19 cellular contexts compared by ENCODE assay signal in the genomic region with DNA sequence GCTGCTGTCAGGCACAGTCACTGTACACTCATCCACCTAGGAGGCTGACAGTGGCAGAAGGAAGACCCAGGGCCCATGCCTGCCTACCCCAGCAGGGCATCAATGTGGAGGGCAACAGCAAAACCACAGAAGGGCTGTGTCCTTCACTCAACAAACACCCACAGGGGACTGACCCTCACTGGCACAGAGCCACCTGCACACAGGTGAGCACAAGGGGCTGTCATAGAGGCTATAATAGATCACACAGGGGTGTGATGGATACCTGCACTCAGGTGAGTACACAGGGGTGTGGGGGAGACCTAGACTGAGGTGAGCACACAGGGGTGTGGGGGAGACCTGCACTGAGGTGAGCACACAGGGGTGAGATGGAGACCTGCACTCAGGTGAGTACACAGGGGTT.
DNase-seq lines count a peak whose midpoint lies in the region; ATAC-seq and TF ChIP-seq lines count a peak whose summit lies in the region.
"Had no signal": no experiment of that assay in that cellular context is flagged by ENCODE, and none has a peak within 500 bp of the region (broad histone marks: within the 10 kb centered on the region; RNA-seq: fewer than 3 reads in every experiment).

No MANE protein-coding gene starts in this region.

- DNase-seq in stimulated activated naive CD8-positive, alpha-beta T cell treated with anti-CD3 and anti-CD28 coated beads, Interleukin-15, amount 100 ng/mL, for 72 hours: no peak
- DNase-seq in stimulated activated naive CD8-positive, alpha-beta T cell treated with anti-CD3 and anti-CD28 coated beads, Interleukin-15, Interleukin-2, amounts not matched to agents 100 U/mL and 50 U/mL, for 24 hours: no peak
- DNase-seq in islet precursor cell (peak; percentile 35), neuronal stem cell (ENCODE audit: low spot score) (no peak), upper lobe of right lung (peak; percentile 22), AG08396 (ENCODE audit: low spot score) (no peak), NCI-H524 (lab: John Stamatoyannopoulos, UW) (no peak), OCI-M1 (lab: John Stamatoyannopoulos, UW) (no peak)
- DNase-seq: 8988T; ACHN; C1 segment of cervical spinal cord; Calu3; CD4-positive, alpha-beta memory T cell; COR-L47; DND-41; GM23248; H9 had no signal

- peaks cover 42% of the 10 kb centered on the region for H3K27me3 Mint-ChIP-seq in stimulated activated naive CD8-positive, alpha-beta T cell treated with anti-CD3 and anti-CD28 coated beads, Interleukin-15, amount 100 ng/mL, for 72 hours

- H3K18ac ChIP-seq in neuronal stem cell (ENCODE audit: low read length): no peak overlapping the region

- H3K4ac ChIP-seq in neuronal stem cell (ENCODE audit: low read length): no peak overlapping the region

- intact Hi-C loops in upper lobe of right lung (cut with DNase I): no loop called here

- H3K27ac Mint-ChIP-seq in stimulated activated naive CD8-positive, alpha-beta T cell treated with anti-CD3 and anti-CD28 coated beads, Interleukin-15, amount 100 ng/mL, for 72 hours: no peak overlapping the region
- H3K27ac Mint-ChIP-seq: CD4-positive, alpha-beta memory T cell; H9 had no signal

- no peak overlapping the region for H4K91ac ChIP-seq in neuronal stem cell (ENCODE audit: low read depth, low read length, poor library complexity)

- H3K79me1 ChIP-seq in neuronal stem cell (ENCODE audit: low read depth, low read length): no peaks in the 10 kb centered on the region

- no peaks in the 10 kb centered on the region for H3K4me1 Mint-ChIP-seq in stimulated activated naive CD8-positive, alpha-beta T cell treated with anti-CD3 and anti-CD28 coated beads, Interleukin-15, amount 100 ng/mL, for 72 hours

- H3K4me3 Mint-ChIP-seq in stimulated activated naive CD8-positive, alpha-beta T cell treated with anti-CD3 and anti-CD28 coated beads, Interleukin-15, amount 100 ng/mL, for 72 hours: no peak overlapping the region
- H3K4me3 Mint-ChIP-seq: H9 had no signal

- no peak overlapping the region for H3K4me2 ChIP-seq in neuronal stem cell (ENCODE audit: insufficient read depth, low read length, poor library complexity, severe bottlenecking)
- H3K4me2 ChIP-seq: A549 had no signal

- no peaks in the 10 kb centered on the region for H3K9me3 Mint-ChIP-seq in stimulated activated naive CD8-positive, alpha-beta T cell treated with anti-CD3 and anti-CD28 coated beads, Interleukin-15, amount 100 ng/mL, for 72 hours
- H3K9me3 Mint-ChIP-seq: H9 had no signal

- H2AFZ ChIP-seq in neuronal stem cell (ENCODE audit: low read length): no peak overlapping the region
- H2AFZ ChIP-seq: GM23248 had no signal

- H3K14ac ChIP-seq in neuronal stem cell (ENCODE audit: low read length): no peak overlapping the region

- no peak overlapping the region for H3K23ac ChIP-seq in neuronal stem cell (ENCODE audit: low read depth, low read length, poor library complexity)

- no peak overlapping the region for H4K8ac ChIP-seq in neuronal stem cell (ENCODE audit: low read depth, low read length)

- H3K4me1 ChIP-seq in neuronal stem cell (ENCODE audit: control insufficient read depth in 2 of 2, insufficient read depth in 1 of 2, low read depth in 1 of 2, low read length in 2 of 2): peaks cover 0 to 2% of the 10 kb centered on the region in 2 donors
- no peaks in the 10 kb centered on the region for H3K4me1 ChIP-seq in upper lobe of right lung
- H3K4me1 ChIP-seq: A549 had no signal

- peak; percentile 39 for ATAC-seq in stimulated activated naive CD8-positive, alpha-beta T cell treated with anti-CD3 and anti-CD28 coated beads, Interleukin-15, amount 100 ng/mL, for 72 hours
- ATAC-seq in stimulated activated naive CD8-positive, alpha-beta T cell treated with anti-CD3 and anti-CD28 coated beads, Interleukin-15, Interleukin-2, amounts not matched to agents 100 U/mL and 50 U/mL, for 24 hours: no peak
- no peak for ATAC-seq in upper lobe of right lung
- ATAC-seq: A549, HCT116 had no signal

- no peak overlapping the region for H3K9ac ChIP-seq in neuronal stem cell (ENCODE audit: low read depth, low read length, poor library complexity)
- H3K9ac ChIP-seq: GM23248 had no signal

- no peaks in the 10 kb centered on the region for H3K9me3 ChIP-seq in neuronal stem cell (replicated peaks in 1 of 2; ENCODE audit: control insufficient read depth in 2 of 2, insufficient read depth in 1 of 2, low read depth in 1 of 2, low read length in 2 of 2)
- H3K9me3 ChIP-seq in upper lobe of right lung: no peaks in the 10 kb centered on the region
- H3K9me3 ChIP-seq: A549 had no signal

- H3K36me3 ChIP-seq in neuronal stem cell (replicated peaks in 1 of 2; ENCODE audit: control insufficient read depth in 2 of 2, insufficient read depth in 2 of 2, low read length in 2 of 2): no peaks in the 10 kb centered on the region
- no peaks in the 10 kb centered on the region for H3K36me3 ChIP-seq in upper lobe of right lung

- no peak overlapping the region for H2BK5ac ChIP-seq in neuronal stem cell (ENCODE audit: low read length)

- H2BK12ac ChIP-seq in neuronal stem cell (ENCODE audit: low read length): no peak overlapping the region

- H3K27ac ChIP-seq in neuronal stem cell (replicated peaks; ENCODE audit: low read length) (no peak overlapping the region), upper lobe of right lung (no peak overlapping the region)
- H3K27ac ChIP-seq: A549, GM23248 had no signal

- no peak overlapping the region for H2BK15ac ChIP-seq in neuronal stem cell (ENCODE audit: low read length)

- H3K4me3 ChIP-seq in neuronal stem cell (ENCODE audit: low read length in 2 of 2) (peak overlapping the region in 1 of 2 donors; percentile 6), upper lobe of right lung (no peak overlapping the region)
- H3K4me3 ChIP-seq: A549, GM23248 had no signal

- H2AK5ac ChIP-seq in neuronal stem cell (ENCODE audit: low read depth, low read length): peak overlapping the region; percentile 68

- H2BK120ac ChIP-seq in neuronal stem cell (ENCODE audit: low read depth, low read length): no peak overlapping the region

- H3K27me3 ChIP-seq in neuronal stem cell (ENCODE audit: control insufficient read depth in 3 of 3, insufficient read depth in 3 of 3, low read depth in 1 of 3, low read length in 3 of 3) (no peaks in the 10 kb centered on the region), upper lobe of right lung (peaks cover 18% of the 10 kb centered on the region)

- TF ChIP-seq CTCF in upper lobe of right lung (IDR thresholded peaks at IDR 0.05): no peak

Comparison
In these comparisons a context has a peak if more than half of its experiments do, and no peak if none do; other contexts are left out.
1. DNase-seq: peak in islet precursor cell (single experiment) and upper lobe of right lung (single experiment); none in stimulated activated naive CD8-positive, alpha-beta T cell treated with anti-CD3 and anti-CD28 coated beads, Interleukin-15, amount 100 ng/mL, for 72 hours (0 of 2), stimulated activated naive CD8-positive, alpha-beta T cell treated with anti-CD3 and anti-CD28 coated beads, Interleukin-15, Interleukin-2, amounts not matched to agents 100 U/mL and 50 U/mL, for 24 hours (single experiment), neuronal stem cell (single experiment), AG08396 (single experiment), NCI-H524 (0 of 2) and OCI-M1 (single experiment).